ENCODE assay signal across 16 cellular contexts in the genomic region with DNA sequence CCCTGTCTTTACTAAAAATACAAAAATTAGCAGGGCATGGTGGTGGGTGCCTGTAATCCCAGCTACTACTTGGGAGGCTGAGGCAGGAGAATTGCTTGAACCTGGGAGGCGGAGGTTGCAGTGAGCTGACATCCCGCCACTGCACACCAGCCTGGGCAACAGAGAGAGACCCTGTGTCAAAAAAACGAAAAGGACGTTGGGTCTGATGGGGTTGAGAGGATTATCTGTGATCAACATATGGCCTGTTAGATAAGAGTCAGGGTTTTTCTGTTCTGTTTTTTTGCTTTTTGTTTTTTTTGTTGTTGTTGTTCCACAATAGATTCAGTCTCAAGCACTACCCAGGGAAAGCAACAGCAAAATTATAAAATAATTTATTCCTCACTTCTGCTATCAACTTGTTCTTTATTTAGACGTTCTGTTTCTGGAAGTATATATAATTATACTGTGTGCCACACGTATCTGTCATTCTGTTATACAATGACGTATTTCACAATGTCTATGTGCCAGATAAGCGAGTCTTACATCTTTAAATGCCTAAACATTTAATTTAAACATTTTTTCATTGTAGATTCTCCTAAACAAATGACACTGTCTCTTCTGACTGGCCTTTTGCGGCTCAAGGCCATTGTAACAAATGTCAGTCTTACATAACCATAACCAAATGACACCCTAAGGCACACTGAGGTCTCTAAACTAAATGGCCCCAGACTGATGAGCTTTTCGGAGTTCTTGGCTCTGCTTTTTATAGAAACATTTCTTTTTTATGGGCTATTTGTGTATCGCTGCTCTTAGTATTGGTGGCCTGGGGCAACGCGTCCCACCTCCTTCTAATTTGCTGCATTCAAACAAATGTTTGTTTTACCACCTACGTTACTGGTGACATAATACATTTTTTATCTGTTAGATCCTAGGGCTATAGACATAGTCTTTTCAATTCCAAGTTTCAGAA. TPM values are rescaled to one million over a fixed set of nuclear protein-coding genes. Genes with fewer than 3 reads are reported as not detected.
DNase-seq lines count a peak whose midpoint lies in the region; ATAC-seq and TF ChIP-seq lines count a peak whose summit lies in the region.
"Had no signal": no experiment of that assay in that cellular context is flagged by ENCODE, and none has a peak within 500 bp of the region (broad histone marks: within the 10 kb centered on the region; RNA-seq: fewer than 3 reads in every experiment).

No MANE protein-coding gene starts in this region.

- H3K27me3 ChIP-seq in PC-3 (ENCODE audit: low read length), result no peaks in the 10 kb centered on the region
- H3K27me3 ChIP-seq in endocrine pancreas (ENCODE audit: control insufficient read depth, insufficient read depth, low read length), result no peaks in the 10 kb centered on the region
- H3K27me3 ChIP-seq: breast epithelium, Peyer's patch had no signal

- 0 out of 2 replicates have a peak overlapping the region, but pooled peaks have one; percentile 7 for H2AFZ ChIP-seq in PC-3 (ENCODE audit: low read length)

- H3K27ac ChIP-seq in PC-3 (ENCODE audit: low read length), result no peak overlapping the region
- H3K27ac ChIP-seq: breast epithelium, Peyer's patch had no signal

- no peaks in the 10 kb centered on the region for H3K9me2 ChIP-seq in PC-3 (replicated peaks; ENCODE audit: low read length)

- no peaks in the 10 kb centered on the region for H4K20me1 ChIP-seq in PC-3 (ENCODE audit: low read length)

- H3K9ac ChIP-seq in PC-3 (ENCODE audit: low read length), result no peak overlapping the region
- no peak overlapping the region for H3K9ac ChIP-seq in endocrine pancreas (ENCODE audit: control insufficient read depth, insufficient read depth, low read length)

- TF ChIP-seq CTCF in LNCaP clone FGC (IDR thresholded peaks at IDR 0.05; ENCODE audit: control insufficient read depth, extremely low read depth, insufficient read depth) (no peak), PC-3 (conservative IDR thresholded peaks at IDR 0.05; ENCODE audit: low read depth, low read length) (no peak)

- POLR2A ChIA-PET in PC-3 (lab: Charles Lee; ENCODE audit: unreplicated experiment), result no interaction called here

- no peaks in the 10 kb centered on the region for H3K36me3 ChIP-seq in PC-3 (ENCODE audit: low read depth, low read length)
- no peaks in the 10 kb centered on the region for H3K36me3 ChIP-seq in endocrine pancreas (ENCODE audit: control insufficient read depth, insufficient read depth, low read length)
- H3K36me3 ChIP-seq: breast epithelium, Peyer's patch had no signal

- H3K4me1 ChIP-seq in PC-3 (ENCODE audit: insufficient read depth, low read length) (no peaks in the 10 kb centered on the region), endocrine pancreas (ENCODE audit: control insufficient read depth, insufficient read depth, low read length) (peaks cover 3% of the 10 kb centered on the region)
- H3K4me1 ChIP-seq: breast epithelium, Peyer's patch had no signal

- CTCF ChIA-PET in PC-3 (lab: Charles Lee), result no interaction called here

- in situ Hi-C loops in G401 (cut with HindIII; ENCODE audit: low sequenced_read_pairs), result no loop called here

- intact Hi-C loops in PC-3 (cut with micrococcal nuclease), result no loop called here

- DNase-seq in G401 (ENCODE audit: low spot score) (peak; percentile 48), LNCaP clone FGC (ENCODE audit: low read depth) (peak; percentile 30), PC-3 (no peak)
- no peak for DNase-seq in stimulated activated naive CD4-positive, alpha-beta T cell treated with Interleukin-2 at 50 U/mL for 16 hours (lab: John Stamatoyannopoulos, UW)
- no peak for DNase-seq in effector CD8-positive, alpha-beta T cell (lab: John Stamatoyannopoulos, UW)
- DNase-seq: activated CD4-positive, alpha-beta T cell treated with anti-CD3 and anti-CD28 coated beads for 48 hours; Calu3; GOT3; mesendoderm; NCI-H187 had no signal

- no peaks in the 10 kb centered on the region for H3F3A ChIP-seq in PC-3 (ENCODE audit: low read length, unreplicated experiment)

- ATAC-seq in PC-3, result peak; percentile 70
- no peak for ATAC-seq in HG03378 (IDR thresholded peaks at IDR 0.05; ENCODE audit: unreplicated experiment)
- ATAC-seq: GM12878; natural killer cell treated with Interleukin-12 subunit alpha and Interleukin-12 subunit beta and Interleukin-15 and Interleukin-18, amount 100 ng/mL, for 72 hours had no signal

- BruUV-seq in PC-3 (replicated peaks; lab: Mats Ljungman, UMichigan), result no TSS peak

- H3K9me3 ChIP-seq in PC-3 (ENCODE audit: low read length) (no peaks in the 10 kb centered on the region), endocrine pancreas (ENCODE audit: control insufficient read depth, low read length) (no peaks in the 10 kb centered on the region)
- H3K9me3 ChIP-seq: breast epithelium, Peyer's patch had no signal

- H3K4me3 ChIP-seq in LNCaP clone FGC (ENCODE audit: low read depth, low read length) (no peak overlapping the region), PC-3 (ENCODE audit: low read length) (no peak overlapping the region), endocrine pancreas (ENCODE audit: control insufficient read depth, insufficient read depth, low read length) (peak overlapping the region; percentile 24)
- H3K4me3 ChIP-seq: breast epithelium, GM12878, Peyer's patch had no signal

- no peak overlapping the region for H3K4me2 ChIP-seq in PC-3 (ENCODE audit: low read length)

- H3K79me2 ChIP-seq in PC-3 (ENCODE audit: low read length), result no peaks in the 10 kb centered on the region

RNA-seq across cellular contexts. Expression of a gene that starts 7.2 kb away (rescaled TPM):
- total RNA-seq in G401 (2014; rRNA removed; shearing (Covaris generic)), result 20.7 and 48.2 TPM in 2 replicates
- total RNA-seq in PC-3 (2014; rRNA removed), result 19.4 and 21.6 TPM in 2 replicates

Comparison
In these comparisons a context has a peak if more than half of its experiments do, and no peak if none do; other contexts are left out.
1. DNase-seq: peak in G401 (single experiment) and LNCaP clone FGC (single experiment); none in PC-3 (single experiment), stimulated activated naive CD4-positive, alpha-beta T cell treated with Interleukin-2 at 50 U/mL for 16 hours (single experiment) and effector CD8-positive, alpha-beta T cell (single experiment).